ENCODE assay signal across 8 cellular contexts in the genomic region with DNA sequence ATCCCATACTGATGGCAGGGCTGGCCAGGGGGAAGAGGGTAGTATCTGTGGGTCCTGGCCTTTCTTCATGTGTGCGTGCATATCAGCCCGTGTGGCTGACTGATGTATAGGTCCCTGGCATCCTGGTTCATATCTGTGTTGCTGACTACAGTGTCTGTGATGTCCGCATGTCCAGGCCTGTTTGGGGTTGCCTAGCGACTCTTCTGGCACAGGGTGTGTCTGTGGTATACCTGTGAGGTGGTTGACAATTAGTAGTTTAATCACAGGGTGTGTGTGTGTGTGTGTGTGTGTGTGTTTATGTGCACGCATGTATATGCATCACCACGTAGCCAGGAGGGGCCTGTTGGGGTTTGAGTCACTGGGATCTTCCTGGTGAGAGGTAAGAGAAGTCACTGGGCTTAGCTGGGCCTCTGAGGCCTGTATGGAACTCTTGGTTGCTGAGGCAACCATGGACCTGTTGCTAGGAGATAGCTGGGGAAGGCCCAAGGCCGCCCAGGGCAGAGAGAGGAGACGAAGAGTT.
DNase-seq lines count a peak whose midpoint lies in the region; FAIRE-seq and TF ChIP-seq lines count a peak whose summit lies in the region.

No MANE protein-coding gene starts in this region.

- H3K9me3 Mint-ChIP-seq in nephron: no peaks in the 10 kb centered on the region

- H3K36me3 Mint-ChIP-seq in nephron (ENCODE audit: low read depth): no peaks in the 10 kb centered on the region

- peak; percentile 53 for DNase-seq in COR-L47 (lab: John Stamatoyannopoulos, UW)
- DNase-seq in HTR-8/SVneo (ENCODE audit: insufficient read length, low spot score): no peak
- peak; percentile 46 to 71 for DNase-seq in cardiac fibroblast (ENCODE audit: low read depth in 2 of 2)
- no peak for DNase-seq in GM19240 (ENCODE audit: insufficient read length, low spot score)
- DNase-seq in NCI-H2196 treated with DMSO at 0.1 percent for 48 hours (lab: John Stamatoyannopoulos, UW; ENCODE audit: unreplicated experiment): no peak
- DNase-seq in GF-D8 (lab: John Stamatoyannopoulos, UW): no peak
- no peak for DNase-seq in GM03348 (ENCODE audit: low spot score)

- H3K27me3 Mint-ChIP-seq in nephron (ENCODE audit: low read depth): peaks cover 6% of the 10 kb centered on the region

- FAIRE-seq in HTR-8/SVneo (lab: Jason Lieb, UNC): peak; percentile 58

- H3K27ac Mint-ChIP-seq in nephron: peak overlapping the region; percentile 70 to 95 (median 75)

- peak overlapping the region; percentile 89 to 94 (median 93) for H3K4me3 Mint-ChIP-seq in nephron

- TF ChIP-seq CTCF in cardiac fibroblast (IDR thresholded peaks at IDR 0.05; ENCODE audit: low read depth, low read length) (no peak), nephron (IDR thresholded peaks at IDR 0.05; ENCODE audit: unreplicated experiment in 3 of 3) (no peak)

- peak overlapping the region in 1 of 2 donors; percentile 94 for H3K4me3 ChIP-seq in cardiac fibroblast (replicated peaks in 1 of 2; ENCODE audit: low read depth in 2 of 2, low read length in 2 of 2)

- H3K4me1 Mint-ChIP-seq in nephron: peaks cover 31% of the 10 kb centered on the region

Comparison
In these comparisons a context has a peak if more than half of its experiments do, and no peak if none do; other contexts are left out.
1. DNase-seq: peak in COR-L47 (single experiment) and cardiac fibroblast (2 of 2); none in HTR-8/SVneo (single experiment), GM19240 (single experiment), NCI-H2196 treated with DMSO at 0.1 percent for 48 hours (single experiment), GF-D8 (single experiment) and GM03348 (single experiment).